Comparison of ENCODE assay signal across 10 cellular contexts in genomic region chr12:1795221-1795784, GRCh38. TPM values are rescaled to one million over a fixed set of nuclear protein-coding genes. Genes with fewer than 3 reads are reported as not detected.
DNase-seq lines count a peak whose midpoint lies in the region; ATAC-seq, FAIRE-seq and TF ChIP-seq lines count a peak whose summit lies in the region.
"Had no signal": no experiment of that assay in that cellular context is flagged by ENCODE, and none has a peak within 500 bp of the region (broad histone marks: within the 10 kb centered on the region; RNA-seq: fewer than 3 reads in every experiment).

No MANE protein-coding gene starts in this region.

- H3K9me3 Mint-ChIP-seq in central memory CD8-positive, alpha-beta T cell = no peaks in the 10 kb centered on the region
- no peaks in the 10 kb centered on the region for H3K9me3 Mint-ChIP-seq in natural killer cell treated with Interleukin-12 subunit alpha and Interleukin-12 subunit beta and Interleukin-15 and Interleukin-18, amount 100 ng/mL, for 72 hours

- TF ChIP-seq CTCF in C4-2B (conservative IDR thresholded peaks at IDR 0.05) = no peak
- no peak for TF ChIP-seq CTCF in testis (IDR thresholded peaks at IDR 0.05)

- peaks cover 5% of the 10 kb centered on the region for H3K4me1 ChIP-seq in testis

- ATAC-seq in central memory CD8-positive, alpha-beta T cell (replicated peaks; ENCODE audit: extremely low read depth, poor library complexity, severe bottlenecking) = no peak
- ATAC-seq in natural killer cell treated with Interleukin-12 subunit alpha and Interleukin-12 subunit beta and Interleukin-15 and Interleukin-18, amount 100 ng/mL, for 72 hours = no peak
- no peak for ATAC-seq in HG03571 (IDR thresholded peaks at IDR 0.05; ENCODE audit: unreplicated experiment)
- no peak for ATAC-seq in HG03045 (IDR thresholded peaks at IDR 0.05; ENCODE audit: unreplicated experiment)

- no peak overlapping the region for H3K4me3 ChIP-seq in testis

- H3K9me3 ChIP-seq in testis = no peaks in the 10 kb centered on the region
- H3K9me3 ChIP-seq: mucosa of descending colon had no signal

- H3K36me3 Mint-ChIP-seq in central memory CD8-positive, alpha-beta T cell (ENCODE audit: insufficient read depth) = peaks cover 3% of the 10 kb centered on the region
- no peaks in the 10 kb centered on the region for H3K36me3 Mint-ChIP-seq in natural killer cell treated with Interleukin-12 subunit alpha and Interleukin-12 subunit beta and Interleukin-15 and Interleukin-18, amount 100 ng/mL, for 72 hours

- H3K27ac Mint-ChIP-seq in central memory CD8-positive, alpha-beta T cell (ENCODE audit: low read depth) = peak overlapping the region; percentile 74
- peak overlapping the region; percentile 74 to 77 for H3K27ac Mint-ChIP-seq in natural killer cell treated with Interleukin-12 subunit alpha and Interleukin-12 subunit beta and Interleukin-15 and Interleukin-18, amount 100 ng/mL, for 72 hours

- H3K27ac ChIP-seq in C4-2B = peak overlapping the region; percentile 47
- H3K27ac ChIP-seq in testis = no peak overlapping the region

- no peaks in the 10 kb centered on the region for H3K36me3 ChIP-seq in testis (ENCODE audit: low read depth, missing control alignments)

- 43 to 65% methylated on average over 12 to 19 of the region's 19 CpGs for WGBS in testis, 2 donors

- peak overlapping the region; percentile 83 for H3K4me3 Mint-ChIP-seq in central memory CD8-positive, alpha-beta T cell
- peak overlapping the region; percentile 87 for H3K4me3 Mint-ChIP-seq in natural killer cell treated with Interleukin-12 subunit alpha and Interleukin-12 subunit beta and Interleukin-15 and Interleukin-18, amount 100 ng/mL, for 72 hours

- no peak for DNase-seq in HTR-8/SVneo (ENCODE audit: insufficient read length, low spot score)
- no peak for DNase-seq in central memory CD8-positive, alpha-beta T cell (ENCODE audit: low spot score in 2 of 2)
- DNase-seq in natural killer cell treated with Interleukin-12 subunit alpha and Interleukin-12 subunit beta and Interleukin-15 and Interleukin-18, amount 100 ng/mL, for 72 hours (ENCODE audit: low spot score) = no peak
- no peak for DNase-seq in NCI-H2107 (lab: John Stamatoyannopoulos, UW)
- no peak for DNase-seq in testis

- peak; percentile 26 for FAIRE-seq in HTR-8/SVneo (lab: Jason Lieb, UNC)

- H3K4me1 Mint-ChIP-seq in central memory CD8-positive, alpha-beta T cell = peaks cover 31% of the 10 kb centered on the region
- H3K4me1 Mint-ChIP-seq in natural killer cell treated with Interleukin-12 subunit alpha and Interleukin-12 subunit beta and Interleukin-15 and Interleukin-18, amount 100 ng/mL, for 72 hours (ENCODE audit: low read depth in 2 of 2) = peaks cover 21 to 28% of the 10 kb centered on the region in 2 donors

- no peak for TF ChIP-seq POLR2A in testis (IDR thresholded peaks at IDR 0.05)

- intact Hi-C loops in testis (cut with DNase I; ENCODE audit: low total_unique reads) = loop anchor here (5.0 kb wide), 1 partner anchor 142 kb away; no protein-coding TSS in a partner anchor

- H3K27me3 ChIP-seq in testis = no peaks in the 10 kb centered on the region

- H3K27me3 Mint-ChIP-seq in central memory CD8-positive, alpha-beta T cell = no peaks in the 10 kb centered on the region
- H3K27me3 Mint-ChIP-seq in natural killer cell treated with Interleukin-12 subunit alpha and Interleukin-12 subunit beta and Interleukin-15 and Interleukin-18, amount 100 ng/mL, for 72 hours = no peaks in the 10 kb centered on the region

RNA-seq across cellular contexts. Expression of gene LRTM2, which starts 25.1 kb away (rescaled TPM):
- not detected for total RNA-seq in natural killer cell treated with Interleukin-12 subunit alpha and Interleukin-12 subunit beta and Interleukin-15 and Interleukin-18, amount 100 ng/mL, for 72 hours
- under 1 TPM; 0.39 to 0.43 TPM for total RNA-seq in testis
- polyA plus RNA-seq in testis (ENCODE audit: insufficient read depth, low read depth, low replicate concordance) = 0.96 TPM
- total RNA-seq: dermis microvascular lymphatic vessel endothelial cell, mucosa of descending colon had no signal
